In genomic region chrX:104921606-104922205, GRCh38 we compare ENCODE assay signal across 9 cellular contexts.
DNase-seq lines count a peak whose midpoint lies in the region; ATAC-seq and TF ChIP-seq lines count a peak whose summit lies in the region.
"Had no signal": no experiment of that assay in that cellular context is flagged by ENCODE, and none has a peak within 500 bp of the region (broad histone marks: within the 10 kb centered on the region; RNA-seq: fewer than 3 reads in every experiment).

No MANE protein-coding gene starts in this region.

- H3K27me3 ChIP-seq in BE2C, result no peaks in the 10 kb centered on the region
- H3K27me3 ChIP-seq in MM.1S (replicated peaks; ENCODE audit: insufficient read depth, low read length), result no peaks in the 10 kb centered on the region
- H3K27me3 ChIP-seq in mesenchymal stem cell (ENCODE audit: control insufficient read depth in 1 of 2, insufficient read depth in 1 of 2, low read length in 2 of 2), result peaks cover 0 to 8% of the 10 kb centered on the region in 2 experiments

- ATAC-seq in GM19455 (IDR thresholded peaks at IDR 0.05; ENCODE audit: unreplicated experiment) (peak; percentile 22), HG03280 (IDR thresholded peaks at IDR 0.05; ENCODE audit: unreplicated experiment) (no peak)

- no peaks in the 10 kb centered on the region for H3K9me2 ChIP-seq in MM.1S (replicated peaks; ENCODE audit: insufficient read depth, low read length)

- no peaks in the 10 kb centered on the region for H3K36me3 ChIP-seq in BE2C
- no peaks in the 10 kb centered on the region for H3K36me3 ChIP-seq in MM.1S (replicated peaks; ENCODE audit: insufficient read depth, low read length)
- H3K36me3 ChIP-seq in mesenchymal stem cell (ENCODE audit: control insufficient read depth in 1 of 2, insufficient read depth in 2 of 2, low read depth in 1 of 2, low read length in 2 of 2), result no peaks in the 10 kb centered on the region

- no peaks in the 10 kb centered on the region for H3K9me3 Mint-ChIP-seq in activated T-helper 2 cell treated with anti-CD3 and anti-CD28 coated beads, Interferon-gamma antibody, Interleukin-2, Interleukin-4, amounts not matched to agents 10 μg/mL and 5 μg/mL and 100 μg/mL, durations not matched to agents 14 hours and 24 hours and 36 hours
- no peaks in the 10 kb centered on the region for H3K9me3 Mint-ChIP-seq in endothelial cell (ENCODE audit: unreplicated experiment)

- no peak overlapping the region for H3K14ac ChIP-seq in mesenchymal stem cell (ENCODE audit: low read length in 2 of 2)

- no peak overlapping the region for H3K18ac ChIP-seq in mesenchymal stem cell (ENCODE audit: low read depth in 1 of 2, low read length in 2 of 2)

- H3K27me3 Mint-ChIP-seq in activated T-helper 2 cell treated with anti-CD3 and anti-CD28 coated beads, Interferon-gamma antibody, Interleukin-2, Interleukin-4, amounts not matched to agents 10 μg/mL and 5 μg/mL and 100 μg/mL, durations not matched to agents 14 hours and 24 hours and 36 hours (ENCODE audit: low read depth), result no peaks in the 10 kb centered on the region
- H3K27me3 Mint-ChIP-seq in endothelial cell (ENCODE audit: unreplicated experiment), result no peaks in the 10 kb centered on the region

- H3K79me1 ChIP-seq in mesenchymal stem cell (replicated peaks; ENCODE audit: low read length, poor library complexity, severe bottlenecking), result no peaks in the 10 kb centered on the region

- no peak for TF ChIP-seq CTCF in BE2C (IDR thresholded peaks at IDR 0.05; ENCODE audit: low read depth, low read length)
- no peak for TF ChIP-seq CTCF in MM.1S (IDR thresholded peaks at IDR 0.05; ENCODE audit: low read length)
- TF ChIP-seq CTCF in endothelial cell (IDR thresholded peaks at IDR 0.05; ENCODE audit: unreplicated experiment), result no peak
- no peak for TF ChIP-seq CTCF in foreskin fibroblast (IDR thresholded peaks at IDR 0.05; ENCODE audit: low read depth, low read length)

- H2AFZ ChIP-seq in MM.1S (ENCODE audit: low read length) (peak overlapping the region; percentile 40), mesenchymal stem cell (ENCODE audit: low read depth, low read length) (no peak overlapping the region)

- no peaks in the 10 kb centered on the region for H3K4me1 ChIP-seq in BE2C
- peaks cover 8% of the 10 kb centered on the region; the same call in 1 of the 2 replicates for H3K4me1 ChIP-seq in MM.1S (ENCODE audit: low read length)
- no peaks in the 10 kb centered on the region for H3K4me1 ChIP-seq in mesenchymal stem cell (ENCODE audit: control insufficient read depth, insufficient read depth, low read depth, low read length)

- H3K9ac ChIP-seq in MM.1S (ENCODE audit: low read length) (no peak overlapping the region), mesenchymal stem cell (ENCODE audit: low read length) (no peak overlapping the region)

- no peak overlapping the region for H3K23ac ChIP-seq in mesenchymal stem cell (ENCODE audit: low read length in 2 of 2)

- no peak overlapping the region for H2BK5ac ChIP-seq in mesenchymal stem cell (ENCODE audit: low read depth, low read length, poor library complexity, severe bottlenecking)

- H4K20me1 ChIP-seq in MM.1S (ENCODE audit: insufficient read depth, low read length), result no peaks in the 10 kb centered on the region

- H3F3A ChIP-seq in MM.1S (ENCODE audit: insufficient read depth, low read length), result no peaks in the 10 kb centered on the region

- DNase-seq in BE2C, result peak; percentile 1
- DNase-seq in MM.1S, result no peak
- DNase-seq in mesenchymal stem cell, result no peak
- no peak for DNase-seq in activated T-helper 2 cell treated with anti-CD3 and anti-CD28 coated beads, Interferon-gamma antibody, Interleukin-2, Interleukin-4, amounts not matched to agents 10 μg/mL and 5 μg/mL and 100 μg/mL, durations not matched to agents 14 hours and 24 hours and 36 hours (ENCODE audit: low spot score)
- no peak for DNase-seq in endothelial cell (ENCODE audit: low spot score)
- DNase-seq in foreskin fibroblast, result no peak
- DNase-seq: DMS79 had no signal

- peak overlapping the region; percentile 28 for H4K8ac ChIP-seq in mesenchymal stem cell (ENCODE audit: low read length)

- H3K4me3 ChIP-seq in BE2C (ENCODE audit: low read depth, low read length) (no peak overlapping the region), MM.1S (ENCODE audit: low read length) (no peak overlapping the region), mesenchymal stem cell (ENCODE audit: insufficient read depth in 1 of 2, low read depth in 1 of 2, low read length in 2 of 2) (peak overlapping the region in 1 of 2 experiments; percentile 17), foreskin fibroblast (ENCODE audit: low read depth in 1 of 2, low read length in 2 of 2) (no peak overlapping the region)

- H2BK15ac ChIP-seq in mesenchymal stem cell (ENCODE audit: low read depth, poor library complexity, severe bottlenecking), result no peak overlapping the region

- intact Hi-C loops in activated T-helper 2 cell treated with anti-CD3 and anti-CD28 coated beads, Interferon-gamma antibody, Interleukin-2, Interleukin-4, amounts not matched to agents 10 μg/mL and 5 μg/mL and 100 μg/mL, durations not matched to agents 14 hours and 24 hours and 36 hours (cut with micrococcal nuclease), result no loop called here

- no peaks in the 10 kb centered on the region for H3K4me1 Mint-ChIP-seq in activated T-helper 2 cell treated with anti-CD3 and anti-CD28 coated beads, Interferon-gamma antibody, Interleukin-2, Interleukin-4, amounts not matched to agents 10 μg/mL and 5 μg/mL and 100 μg/mL, durations not matched to agents 14 hours and 24 hours and 36 hours (ENCODE audit: low read depth)
- peaks cover 2% of the 10 kb centered on the region for H3K4me1 Mint-ChIP-seq in endothelial cell (ENCODE audit: unreplicated experiment)

- no peak overlapping the region for H3K27ac ChIP-seq in MM.1S (ENCODE audit: low read length)
- no peak overlapping the region for H3K27ac ChIP-seq in mesenchymal stem cell (ENCODE audit: low read length, poor library complexity, severe bottlenecking)

- no peak overlapping the region for H4K91ac ChIP-seq in mesenchymal stem cell (ENCODE audit: low read length)

- 92% methylated on average over 5 of the region's 9 CpGs for WGBS in mesenchymal stem cell

- H3K9me3 ChIP-seq in BE2C (no peaks in the 10 kb centered on the region), MM.1S (replicated peaks; ENCODE audit: insufficient read depth, low read length) (no peaks in the 10 kb centered on the region), mesenchymal stem cell (ENCODE audit: control insufficient read depth, low read length) (no peaks in the 10 kb centered on the region)

- H3K4me2 ChIP-seq in MM.1S (ENCODE audit: low read depth, low read length) (no peak overlapping the region), mesenchymal stem cell (ENCODE audit: low read length, poor library complexity, severe bottlenecking) (no peak overlapping the region)

- H3K79me2 ChIP-seq in MM.1S (ENCODE audit: low read length), result no peaks in the 10 kb centered on the region

- H3K4ac ChIP-seq in mesenchymal stem cell (ENCODE audit: low read depth in 1 of 2, low read length in 2 of 2), result no peak overlapping the region

- no peak overlapping the region for H2BK120ac ChIP-seq in mesenchymal stem cell (ENCODE audit: low read depth, low read length)

- H3K36me3 Mint-ChIP-seq in activated T-helper 2 cell treated with anti-CD3 and anti-CD28 coated beads, Interferon-gamma antibody, Interleukin-2, Interleukin-4, amounts not matched to agents 10 μg/mL and 5 μg/mL and 100 μg/mL, durations not matched to agents 14 hours and 24 hours and 36 hours (ENCODE audit: low read depth), result no peaks in the 10 kb centered on the region
- no peaks in the 10 kb centered on the region for H3K36me3 Mint-ChIP-seq in endothelial cell (ENCODE audit: low read depth, unreplicated experiment)

- no peak overlapping the region for H3K27ac Mint-ChIP-seq in activated T-helper 2 cell treated with anti-CD3 and anti-CD28 coated beads, Interferon-gamma antibody, Interleukin-2, Interleukin-4, amounts not matched to agents 10 μg/mL and 5 μg/mL and 100 μg/mL, durations not matched to agents 14 hours and 24 hours and 36 hours
- no peak overlapping the region for H3K27ac Mint-ChIP-seq in endothelial cell (ENCODE audit: unreplicated experiment)

- no peak overlapping the region for H2BK12ac ChIP-seq in mesenchymal stem cell (ENCODE audit: low read length in 2 of 2)

- no peak overlapping the region for H2AK5ac ChIP-seq in mesenchymal stem cell (ENCODE audit: low read length, severe bottlenecking)

- H3K4me3 Mint-ChIP-seq in activated T-helper 2 cell treated with anti-CD3 and anti-CD28 coated beads, Interferon-gamma antibody, Interleukin-2, Interleukin-4, amounts not matched to agents 10 μg/mL and 5 μg/mL and 100 μg/mL, durations not matched to agents 14 hours and 24 hours and 36 hours (ENCODE audit: low read depth), result no peak overlapping the region
- H3K4me3 Mint-ChIP-seq in endothelial cell (ENCODE audit: unreplicated experiment), result no peak overlapping the region
